In genomic region chr7:3821473-3821872, GRCh38 we compare ENCODE assay signal across 7 cellular contexts.
"Had no signal": no experiment of that assay in that cellular context is flagged by ENCODE, and none has a peak within 500 bp of the region (broad histone marks: within the 10 kb centered on the region; RNA-seq: fewer than 3 reads in every experiment).

No MANE protein-coding gene starts in this region.

- H3K4me3 ChIP-seq: GM23338 had no signal

- H2AFZ ChIP-seq: GM23338 had no signal

- H3K27ac ChIP-seq: HL-60 had no signal

- FAIRE-seq: H1, H54 had no signal

- H3K4me2 ChIP-seq: GM23338 had no signal

- ATAC-seq: GM23338 had no signal

- DNase-seq: H9, HCEC 1CT, IMR-90 had no signal
